Comparison of ENCODE assay signal across 2 cellular contexts in genomic region chr10:110002801-110003523, GRCh38.
TF ChIP-seq lines count a peak whose summit lies in the region.

No MANE protein-coding gene starts in this region.

TF ChIP-seq in GM23338, 12 proteins besides CTCF, POLR2A, EP300 and RAD21 (continued from another document):
- TF ChIP-seq STAT1 (IDR thresholded peaks at IDR 0.05; ENCODE audit: unreplicated experiment) (no peak), NANOG (IDR thresholded peaks at IDR 0.05; ENCODE audit: borderline replicate concordance) (peak; percentile 44; the same call in 1 of the 2 replicates)
TF ChIP-seq in GM23338: peak in this region for 1.

TF ChIP-seq in H1, 55 proteins besides CTCF, POLR2A, EP300 and RAD21 (continued from another document):
- TF ChIP-seq SP1 (IDR thresholded peaks at IDR 0.05; ENCODE audit: low read depth, low read length) (peak; percentile 52; the same call in 1 of the 2 replicates), TEAD4 (IDR thresholded peaks at IDR 0.05; ENCODE audit: low read depth, low read length) (peak; percentile 36; the same call in 1 of the 2 replicates), HDAC2 (IDR thresholded peaks at IDR 0.05; ENCODE audit: borderline replicate concordance in 1 of 2, low read depth in 2 of 2, low read length in 2 of 2) (0 out of 4 replicates have a peak, but pooled peaks of 1 of the 2 experiments have one; percentile 36), NRF1 (IDR thresholded peaks at IDR 0.05; ENCODE audit: low read depth, low read length) (no peak), MAFK (IDR thresholded peaks at IDR 0.05; ENCODE audit: low read depth, low read length) (no peak), EGR1 (IDR thresholded peaks at IDR 0.05; ENCODE audit: borderline replicate concordance, low read depth, low read length) (peak; percentile 93)
